23 cellular contexts compared by ENCODE assay signal in the genomic region with DNA sequence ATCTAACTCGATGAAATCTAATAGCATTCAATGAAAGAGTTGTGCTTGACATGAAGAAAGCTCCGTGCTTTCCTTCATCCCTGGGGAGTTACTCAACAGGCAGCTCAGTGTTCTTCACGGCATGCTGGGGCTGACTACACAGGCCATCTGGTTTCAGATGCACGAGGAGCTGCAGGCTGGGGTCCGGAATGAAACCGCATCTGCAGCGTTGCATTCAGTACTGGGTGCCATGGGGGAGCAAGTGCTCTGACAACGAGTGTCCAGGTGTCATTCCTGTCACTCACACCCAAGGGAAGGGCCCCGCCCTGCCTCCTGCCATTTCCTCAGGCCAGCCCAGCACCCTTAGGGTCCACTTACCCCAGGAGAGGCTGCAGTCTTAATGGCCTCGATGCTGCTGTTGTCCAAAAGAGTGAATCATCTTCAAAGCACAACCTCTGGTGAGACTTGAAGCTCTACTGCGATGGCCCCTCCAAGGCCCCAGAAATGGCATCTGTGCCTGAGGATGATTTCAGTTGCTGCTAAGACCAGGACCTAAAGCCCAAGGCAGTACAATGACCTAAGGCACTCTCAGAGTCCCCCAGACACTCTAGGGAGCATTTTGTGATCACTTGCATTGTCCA.
DNase-seq lines count a peak whose midpoint lies in the region; ATAC-seq and TF ChIP-seq lines count a peak whose summit lies in the region.
"Had no signal": no experiment of that assay in that cellular context is flagged by ENCODE, and none has a peak within 500 bp of the region (broad histone marks: within the 10 kb centered on the region; RNA-seq: fewer than 3 reads in every experiment).

No MANE protein-coding gene starts in this region.

- H3K27me3 ChIP-seq in right atrium auricular region (no peaks in the 10 kb centered on the region), heart right ventricle (no peaks in the 10 kb centered on the region), testis (no peaks in the 10 kb centered on the region)
- H3K27me3 ChIP-seq: pancreas had no signal

- intact Hi-C loops in Right ventricle myocardium inferior (cut with DNase I) (loop anchor here (2.0 to 10.0 kb wide), 2 partner anchors 59 to 185 kb away; no protein-coding TSS in a partner anchor), heart right ventricle (cut with DNase I) (loop anchor here (2.0 to 10.0 kb wide), 5 partner anchors 63 to 188 kb away; a partner anchor contains a TSS), testis (cut with DNase I; ENCODE audit: low total_unique reads) (no loop called here)

- no peak for TF ChIP-seq CTCF in right atrium auricular region (IDR thresholded peaks at IDR 0.05)
- TF ChIP-seq CTCF in heart right ventricle (IDR thresholded peaks at IDR 0.05): no peak
- no peak for TF ChIP-seq CTCF in testis (IDR thresholded peaks at IDR 0.05)

- ATAC-seq in Right ventricle myocardium inferior (peak; percentile 89), heart right ventricle (peak in 7 of 8 donors; percentile 33 to 76 (median 43)), GM21737 (IDR thresholded peaks at IDR 0.05; ENCODE audit: unreplicated experiment) (no peak)
- ATAC-seq: activated CD4-positive, alpha-beta T cell treated with anti-CD3 and anti-CD28 coated beads for 36 hours; activated CD8-positive, alpha-beta memory T cell treated with anti-CD3 and anti-CD28 coated beads, Interleukin-2, amount 10 ng/mL, durations not matched to agents 7 days and 5 days had no signal

- 69 to 71% methylated on average over 11 of the region's 11 CpGs for WGBS in heart right ventricle, 2 donors
- WGBS in testis, 2 donors: 68 to 70% methylated on average over 10 to 11 of the region's 11 CpGs

- no peak for DNase-seq in Right ventricle myocardium inferior (ENCODE audit: missing footprints)
- no peak for DNase-seq in right atrium auricular region (ENCODE audit: low spot score)
- DNase-seq in dedifferentiated amniotic fluid mesenchymal stem cell (ENCODE audit: extremely low spot score): peak; percentile 26
- no peak for DNase-seq in heart right ventricle
- peak; percentile 54 for DNase-seq in testis
- DNase-seq in SKM-1 (lab: John Stamatoyannopoulos, UW; ENCODE audit: unreplicated experiment): no peak
- no peak for DNase-seq in HEK293T (ENCODE audit: extremely low spot score)
- DNase-seq: activated CD4-positive, alpha-beta T cell treated with anti-CD3 and anti-CD28 coated beads for 36 hours; activated CD8-positive, alpha-beta memory T cell treated with anti-CD3 and anti-CD28 coated beads, Interleukin-2, amount 10 ng/mL, durations not matched to agents 7 days and 5 days; activated gamma-delta T cell; amniotic stem cell; central memory CD4-positive, alpha-beta T cell; DMS79; esophagus squamous epithelium; naive B cell; NCI-H1930; NCI-H510A treated with DMSO at 0.1 percent for 48 hours; pancreas; stimulated activated CD8-positive, alpha-beta memory T cell treated with anti-CD3 and anti-CD28 coated beads, Interleukin-4, amount 100 ng/mL, for 48 hours; substantia nigra; SW 1271 had no signal

- H3K4me3 ChIP-seq in right atrium auricular region: no peak overlapping the region
- no peak overlapping the region for H3K4me3 ChIP-seq in heart right ventricle
- no peak overlapping the region for H3K4me3 ChIP-seq in testis
- H3K4me3 ChIP-seq: esophagus squamous epithelium, pancreas, smooth muscle cell had no signal

- H3K36me3 ChIP-seq in right atrium auricular region (no peaks in the 10 kb centered on the region), heart right ventricle (no peaks in the 10 kb centered on the region), testis (ENCODE audit: low read depth, missing control alignments) (no peaks in the 10 kb centered on the region)
- H3K36me3 ChIP-seq: esophagus squamous epithelium, pancreas had no signal

- POLR2A ChIA-PET in HEK293T (lab: Yijun Ruan, JAX): no interaction called here

- H3K27ac ChIP-seq in right atrium auricular region (no peak overlapping the region), heart right ventricle (no peak overlapping the region), testis (no peak overlapping the region)
- H3K27ac ChIP-seq: esophagus squamous epithelium, pancreas had no signal

- H3K9me3 ChIP-seq in right atrium auricular region (no peaks in the 10 kb centered on the region), heart right ventricle (no peaks in the 10 kb centered on the region), testis (no peaks in the 10 kb centered on the region)
- H3K9me3 ChIP-seq: esophagus squamous epithelium, pancreas had no signal

- CTCF ChIA-PET in HEK293T (lab: Yijun Ruan, JAX): interaction anchor here (0.6 to 1.9 kb wide), 5 partner anchors 12 to 834 kb away, joined by 3 to 8 read pairs (median 3); no protein-coding TSS in a partner anchor

- no peak for TF ChIP-seq POLR2A in testis (IDR thresholded peaks at IDR 0.05)

- H3K4me1 ChIP-seq in right atrium auricular region (peaks cover 0 to 13% of the 10 kb centered on the region in 2 donors), heart right ventricle (peaks cover 0 to 39% (median 10%) of the 10 kb centered on the region in 9 donors), testis (peaks cover 16% of the 10 kb centered on the region)
- H3K4me1 ChIP-seq: pancreas had no signal

TF ChIP-seq in HEK293T, 16 proteins besides CTCF, POLR2A, EP300 and RAD21:
- TF ChIP-seq FOXA1 (IDR thresholded peaks at IDR 0.05): no peak

Comparison
In these comparisons a context has a peak if more than half of its experiments do, and no peak if none do; other contexts are left out.
1. DNase-seq: peak in dedifferentiated amniotic fluid mesenchymal stem cell (single experiment) and testis (single experiment); none in Right ventricle myocardium inferior (single experiment), right atrium auricular region (single experiment), heart right ventricle (0 of 2), SKM-1 (single experiment) and HEK293T (single experiment).